Comparison of ENCODE assay signal across 9 cellular contexts in genomic region chr20:35947489-35947888, GRCh38. TPM values are rescaled to one million over a fixed set of nuclear protein-coding genes. Genes with fewer than 3 reads are reported as not detected.
DNase-seq lines count a peak whose midpoint lies in the region; ATAC-seq and TF ChIP-seq lines count a peak whose summit lies in the region.
"Had no signal": no experiment of that assay in that cellular context is flagged by ENCODE, and none has a peak within 500 bp of the region (broad histone marks: within the 10 kb centered on the region; RNA-seq: fewer than 3 reads in every experiment).

No MANE protein-coding gene starts in this region.

- H3K36me3 Mint-ChIP-seq in activated B cell treated with CpG ODN at 0.5 μM for 24 hours (ENCODE audit: low read depth): peaks cover 45% of the 10 kb centered on the region

- no peak for TF ChIP-seq POLR2A in esophagus muscularis mucosa (IDR thresholded peaks at IDR 0.05; ENCODE audit: low read depth)

- peak overlapping the region in 1 of 4 donors; percentile 56 for H3K27ac ChIP-seq in esophagus muscularis mucosa (replicated peaks in 1 of 4)

- TF ChIP-seq RAD21 in Ishikawa (IDR thresholded peaks at IDR 0.05; ENCODE audit: low read depth): peak; percentile 42; the same call in 1 of the 2 replicates

- H3K27ac Mint-ChIP-seq in activated B cell treated with CpG ODN at 0.5 μM for 24 hours: no peak overlapping the region
- H3K27ac Mint-ChIP-seq: nephron had no signal

- intact Hi-C loops in activated B cell treated with CpG ODN at 0.5 μM for 24 hours (cut with micrococcal nuclease): no loop called here
- intact Hi-C loops in esophagus muscularis mucosa (cut with DNase I): no loop called here

- H3K4me3 ChIP-seq in esophagus muscularis mucosa: no peak overlapping the region

- peaks cover 9 to 21% (median 11%) of the 10 kb centered on the region in 4 donors for H3K4me1 ChIP-seq in esophagus muscularis mucosa

- H3K27me3 ChIP-seq in esophagus muscularis mucosa: no peaks in the 10 kb centered on the region

- peaks cover 5% of the 10 kb centered on the region for H3K4me1 Mint-ChIP-seq in activated B cell treated with CpG ODN at 0.5 μM for 24 hours

- POLR2A ChIA-PET in activated B cell treated with CpG ODN at 0.5 μM for 24 hours (lab: Charles Lee): no interaction called here

- no peak overlapping the region for H3K4me3 Mint-ChIP-seq in activated B cell treated with CpG ODN at 0.5 μM for 24 hours
- H3K4me3 Mint-ChIP-seq: nephron had no signal

- no peaks in the 10 kb centered on the region for H3K27me3 Mint-ChIP-seq in activated B cell treated with CpG ODN at 0.5 μM for 24 hours

- H3K9me3 ChIP-seq in esophagus muscularis mucosa: no peaks in the 10 kb centered on the region

- TF ChIP-seq CTCF in activated B cell treated with CpG ODN at 0.5 μM for 24 hours (IDR thresholded peaks at IDR 0.05) (no peak), esophagus muscularis mucosa (IDR thresholded peaks at IDR 0.05) (no peak)

- peaks cover 29 to 53% (median 43%) of the 10 kb centered on the region in 4 donors for H3K36me3 ChIP-seq in esophagus muscularis mucosa

- DNase-seq in DMS53 (lab: John Stamatoyannopoulos, UW) (peak; percentile 46), DMS53 treated with DMSO at 0.1 percent for 48 hours (lab: John Stamatoyannopoulos, UW; ENCODE audit: unreplicated experiment) (no peak), activated B cell treated with CpG ODN at 0.5 μM for 24 hours (no peak), iris pigment epithelial cell (ENCODE audit: low read depth) (peak; percentile 33), esophagus muscularis mucosa (ENCODE audit: extremely low spot score) (no peak)

- CTCF ChIA-PET in activated B cell treated with CpG ODN at 0.5 μM for 24 hours (lab: Charles Lee): interaction anchor here (0.9 kb wide), 1 partner anchor 191 kb away, joined by 3 read pairs; no protein-coding TSS in a partner anchor

- TF ChIP-seq EP300 in Ishikawa (IDR thresholded peaks at IDR 0.05; ENCODE audit: borderline replicate concordance) (no peak), esophagus muscularis mucosa (IDR thresholded peaks at IDR 0.05) (no peak)

- peak; percentile 49 for ATAC-seq in activated B cell treated with CpG ODN at 0.5 μM for 24 hours (ENCODE audit: low read depth)
- ATAC-seq in HG03432 (IDR thresholded peaks at IDR 0.05; ENCODE audit: unreplicated experiment): no peak
- no peak for ATAC-seq in HG03097 (IDR thresholded peaks at IDR 0.05; ENCODE audit: low FRiP score, unreplicated experiment)

- no peaks in the 10 kb centered on the region for H3K9me3 Mint-ChIP-seq in activated B cell treated with CpG ODN at 0.5 μM for 24 hours
- H3K9me3 Mint-ChIP-seq: nephron had no signal

- WGBS in esophagus muscularis mucosa: 75% methylated on average over 5 of the region's 9 CpGs

TF ChIP-seq in Ishikawa, 13 proteins besides CTCF, POLR2A, EP300 and RAD21:
- TF ChIP-seq TCF12 (IDR thresholded peaks at IDR 0.05; ENCODE audit: low read depth) (no peak), REST (IDR thresholded peaks at IDR 0.05; ENCODE audit: low read depth) (no peak), MAX (IDR thresholded peaks at IDR 0.05) (peak; percentile 48; the same call in 1 of the 2 replicates), NFIC (IDR thresholded peaks at IDR 0.05) (no peak), YY1 (IDR thresholded peaks at IDR 0.05; ENCODE audit: low read depth) (no peak), EGR1 (IDR thresholded peaks at IDR 0.05) (no peak)

RNA-seq across cellular contexts. Expression of gene SCAND1, which starts 6.8 kb away (rescaled TPM):
- total RNA-seq in activated B cell treated with CpG ODN at 0.5 μM for 24 hours (35.9 and 43.2 TPM in 2 replicates), esophagus muscularis mucosa (100 to 1,000 TPM in 2 of 4 donors, 10 to 100 TPM in 2; 79.7 to 138 (median 94.2) TPM)

RNA-seq across cellular contexts. Expression of gene CNBD2, which starts 20.9 kb away (rescaled TPM):
- total RNA-seq in activated B cell treated with CpG ODN at 0.5 μM for 24 hours (5.6 and 6.5 TPM in 2 replicates), esophagus muscularis mucosa (1 to 10 TPM; 4.2 to 7.1 (median 4.7) TPM)

Comparison
In these comparisons a context has a peak if more than half of its experiments do, and no peak if none do; other contexts are left out.
1. DNase-seq: peak in DMS53 (single experiment) and iris pigment epithelial cell (single experiment); none in DMS53 treated with DMSO at 0.1 percent for 48 hours (single experiment), activated B cell treated with CpG ODN at 0.5 μM for 24 hours (single experiment) and esophagus muscularis mucosa (single experiment).